9 cellular contexts compared by ENCODE assay signal in genomic region chr21:37219766-37220432, GRCh38. TPM values are rescaled to one million over a fixed set of nuclear protein-coding genes. Genes with fewer than 3 reads are reported as not detected.
DNase-seq lines count a peak whose midpoint lies in the region; ATAC-seq, FAIRE-seq and TF ChIP-seq lines count a peak whose summit lies in the region.
"Had no signal": no experiment of that assay in that cellular context is flagged by ENCODE, and none has a peak within 500 bp of the region (broad histone marks: within the 10 kb centered on the region; RNA-seq: fewer than 3 reads in every experiment).

No MANE protein-coding gene starts in this region.

- H4K20me1 ChIP-seq in mammary epithelial cell (ENCODE audit: insufficient read depth, low read length) = no peaks in the 10 kb centered on the region

- dilution Hi-C loops in mammary epithelial cell (cut with HindIII; ENCODE audit: low sequenced_read_pairs) = no loop called here

- BruUV-seq in mammary epithelial cell (replicated peaks; lab: Mats Ljungman, UMichigan) = no TSS peak

- intact Hi-C loops in mammary epithelial cell (cut with micrococcal nuclease) = loop anchor here (2.0 kb wide), 2 partner anchors 149 to 423 kb away; no protein-coding TSS in a partner anchor

- H3K4me1 Mint-ChIP-seq in nephron = no peaks in the 10 kb centered on the region

- CTCF ChIA-PET in mammary epithelial cell (lab: Charles Lee; ENCODE audit: low non-redundant PET) = interaction anchor here (0.8 kb wide), 1 partner anchor 243 kb away, joined by 5 read pairs; no protein-coding TSS in a partner anchor

- H3K4me3 Mint-ChIP-seq in nephron = peak overlapping the region; percentile 80 to 84 (median 84)

- ATAC-seq in GM21367 (IDR thresholded peaks at IDR 0.05; ENCODE audit: unreplicated experiment) (no peak), HG02884 (IDR thresholded peaks at IDR 0.05; ENCODE audit: unreplicated experiment) (no peak), GM21825 (IDR thresholded peaks at IDR 0.05; ENCODE audit: unreplicated experiment) (no peak)

- H3K27me3 Mint-ChIP-seq in nephron (ENCODE audit: low read depth) = no peaks in the 10 kb centered on the region

- peak overlapping the region; percentile 99 for H3K4me2 ChIP-seq in mammary epithelial cell (ENCODE audit: insufficient read depth, low read depth, low read length)

- in situ Hi-C loops in mammary epithelial cell (cut with MboI; ENCODE audit: low sequenced_read_pairs in 2 of 2) = no loop called here

- no peak for TF ChIP-seq CTCF in mammary epithelial cell (conservative IDR thresholded peaks at IDR 0.05 in 1 of 2, IDR thresholded peaks at IDR 0.05 in 1 of 2; ENCODE audit: extremely low read depth in 1 of 2, insufficient read depth in 1 of 2, low read depth in 1 of 2, low read length in 2 of 2)
- TF ChIP-seq CTCF in nephron (IDR thresholded peaks at IDR 0.05; ENCODE audit: unreplicated experiment in 3 of 3) = no peak

- H3K27me3 ChIP-seq in mammary epithelial cell (ENCODE audit: insufficient read depth, low read length) (no peaks in the 10 kb centered on the region), small intestine (ENCODE audit: control insufficient read depth in 2 of 2, insufficient read depth in 2 of 2, low read length in 2 of 2) (no peaks in the 10 kb centered on the region)

- H3K9ac ChIP-seq in ES-I3 (ENCODE audit: low read depth, low read length) (peak overlapping the region; percentile 50; the same call in 1 of the 2 replicates), mammary epithelial cell (ENCODE audit: insufficient read depth, low read length) (no peak overlapping the region)

- peak; percentile 75 for DNase-seq in NCI-H2227 treated with DMSO at 0.1 percent for 48 hours (lab: John Stamatoyannopoulos, UW)
- no peak for DNase-seq in mammary epithelial cell
- no peak for DNase-seq in small intestine

- peaks cover 4% of the 10 kb centered on the region for H3K9me3 Mint-ChIP-seq in nephron

- 34% methylated on average over 13 of the region's 13 CpGs for WGBS in mammary epithelial cell (ENCODE audit: low coverage, missing lambda C conversion rate)
- 48 to 59% (median 57%) methylated on average over 13 of the region's 13 CpGs for WGBS in small intestine, 3 donors

- peak overlapping the region; percentile 92 for H2AFZ ChIP-seq in mammary epithelial cell (ENCODE audit: low read depth, low read length)

- H3K27ac Mint-ChIP-seq in nephron = no peak overlapping the region

- H3K36me3 ChIP-seq in ES-I3 (ENCODE audit: insufficient read depth, low read length) (peaks cover 15% of the 10 kb centered on the region; the same call in 1 of the 2 replicates), mammary epithelial cell (ENCODE audit: insufficient read depth, low read length) (peaks cover 1% of the 10 kb centered on the region), small intestine (ENCODE audit: control insufficient read depth in 2 of 2, insufficient read depth in 2 of 2, low read length in 2 of 2) (peaks cover 5 to 8% of the 10 kb centered on the region in 2 donors)

- H3K79me2 ChIP-seq in mammary epithelial cell (ENCODE audit: insufficient read depth, low read length) = no peaks in the 10 kb centered on the region

- peaks cover 56% of the 10 kb centered on the region for H3K36me3 Mint-ChIP-seq in nephron (ENCODE audit: low read depth)

- H3K9me3 ChIP-seq in ES-I3 (ENCODE audit: control insufficient read depth, insufficient read depth, low read length) (no peaks in the 10 kb centered on the region; the same call in 1 of the 2 replicates), mammary epithelial cell (replicated peaks; ENCODE audit: insufficient read depth, low read length) (no peaks in the 10 kb centered on the region), small intestine (ENCODE audit: control insufficient read depth, low read depth) (no peaks in the 10 kb centered on the region)

- no peak for FAIRE-seq in small intestine (lab: Jason Lieb, UNC)

- H3K4me3 ChIP-seq in mammary epithelial cell (replicated peaks in 1 of 3; ENCODE audit: insufficient read depth in 1 of 3, low read depth in 2 of 3, low read length in 3 of 3) (peak overlapping the region in 2 of 3 experiments; percentile 61 to 75), small intestine (ENCODE audit: low read depth in 1 of 2, low read length in 2 of 2) (peak overlapping the region in 1 of 2 donors; percentile 56)

- H3K4me1 ChIP-seq in ES-I3 (ENCODE audit: insufficient read depth, low read length) (no peaks in the 10 kb centered on the region), mammary epithelial cell (ENCODE audit: insufficient read depth, low read length) (peaks cover 6% of the 10 kb centered on the region), small intestine (ENCODE audit: control insufficient read depth in 2 of 2, insufficient read depth in 1 of 2, low read depth in 1 of 2, low read length in 1 of 2) (no peaks in the 10 kb centered on the region)

- H3K27ac ChIP-seq in mammary epithelial cell (ENCODE audit: insufficient read depth, low read depth, low read length) (no peak overlapping the region), small intestine (ENCODE audit: low read depth in 1 of 2, low read length in 1 of 2) (peak overlapping the region in 1 of 2 donors; percentile 88)
- H3K27ac ChIP-seq: SK-N-MC had no signal

RNA-seq across cellular contexts. Expression of gene VPS26C, which starts 47.2 kb away (rescaled TPM):
- 10 to 100 TPM; 46.2 to 54.8 TPM for total RNA-seq in mammary epithelial cell
- polyA plus RNA-seq in mammary epithelial cell = 32.2 TPM
- 54.2 TPM for polyA minus RNA-seq in mammary epithelial cell
- 10 to 100 TPM; 28.2 to 48.1 (median 43.4) TPM for polyA plus RNA-seq in small intestine
